ENCODE assay signal across 2 cellular contexts in genomic region chr22:23521442-23522113, GRCh38.
TF ChIP-seq lines count a peak whose summit lies in the region.

No MANE protein-coding gene starts in this region.

TF ChIP-seq in HEK293, 187 proteins besides CTCF, POLR2A, EP300 and RAD21 (continued from another document and continues in another):
- TF ChIP-seq ZNF529 (tag by site-specific recombination; IDR thresholded peaks at IDR 0.05; ENCODE audit: insufficient replicate concordance) = no peak
- no peak for TF ChIP-seq ZNF747 (tag by site-specific recombination; IDR thresholded peaks at IDR 0.05)
- peak; percentile 76; the same call in 1 of the 2 replicates for TF ChIP-seq ZNF341 (tag by site-specific recombination; IDR thresholded peaks at IDR 0.05; ENCODE audit: low read depth)
- peak; percentile 91 for TF ChIP-seq GLIS1 (tag by site-specific recombination; IDR thresholded peaks at IDR 0.05)
- peak; percentile 81; the same call in 1 of the 2 replicates for TF ChIP-seq ZSCAN30 (tag by site-specific recombination; IDR thresholded peaks at IDR 0.05)
- TF ChIP-seq PRDM1 (tag by site-specific recombination; IDR thresholded peaks at IDR 0.05) = no peak
- 0 out of 2 replicates have a peak, but pooled peaks have one; percentile 31 for TF ChIP-seq ZNF692 (tag by site-specific recombination; IDR thresholded peaks at IDR 0.05)
- peak; percentile 81 for TF ChIP-seq ZNF677 (tag by site-specific recombination; IDR thresholded peaks at IDR 0.05)
- no peak for TF ChIP-seq SCRT1 (tag by site-specific recombination; IDR thresholded peaks at IDR 0.05; ENCODE audit: borderline replicate concordance)
- TF ChIP-seq ZNF10 (tag by site-specific recombination; IDR thresholded peaks at IDR 0.05) = no peak
- no peak for TF ChIP-seq GLI4 (tag by site-specific recombination; IDR thresholded peaks at IDR 0.05)
- TF ChIP-seq HOXD13 (CRISPR knock-in tag; IDR thresholded peaks at IDR 0.05; ENCODE audit: borderline replicate concordance) = no peak
- TF ChIP-seq PATZ1 (tag by site-specific recombination; IDR thresholded peaks at IDR 0.05) = peak; percentile 77
- no peak for TF ChIP-seq ZNF155 (tag by site-specific recombination; IDR thresholded peaks at IDR 0.05)
- TF ChIP-seq ZNF112 (tag by site-specific recombination; IDR thresholded peaks at IDR 0.05) = no peak
- TF ChIP-seq HIC1 (tag by site-specific recombination; IDR thresholded peaks at IDR 0.05) = peak; percentile 89
- TF ChIP-seq ZNF48 (tag by site-specific recombination; IDR thresholded peaks at IDR 0.05) = no peak
- TF ChIP-seq ZNF654 (tag by site-specific recombination; IDR thresholded peaks at IDR 0.05; ENCODE audit: low read depth) = no peak
- peak; percentile 78 for TF ChIP-seq ZEB2 (tag by site-specific recombination; IDR thresholded peaks at IDR 0.05)
- peak; percentile 53 for TF ChIP-seq SP2 (tag by site-specific recombination; IDR thresholded peaks at IDR 0.05)
- TF ChIP-seq REST (tag by site-specific recombination; IDR thresholded peaks at IDR 0.05) = no peak
- peak; percentile 87 for TF ChIP-seq ZIC2 (tag by site-specific recombination; IDR thresholded peaks at IDR 0.05)
- TF ChIP-seq KLF10 (tag by site-specific recombination; IDR thresholded peaks at IDR 0.05) = peak; percentile 38; the same call in 1 of the 2 replicates
- no peak for TF ChIP-seq ZNF311 (tag by site-specific recombination; IDR thresholded peaks at IDR 0.05; ENCODE audit: borderline replicate concordance)

TF ChIP-seq in K562, 482 proteins besides CTCF, POLR2A, EP300 and RAD21 (continued from another document and continues in another):
- TF ChIP-seq POLR2G (IDR thresholded peaks at IDR 0.05; ENCODE audit: low read depth, low read length) (peak; percentile 77), RBM22 (IDR thresholded peaks at IDR 0.05; ENCODE audit: low read depth, low read length, poor library complexity, severe bottlenecking) (peak; percentile 94), TCF3 (CRISPR knock-in tag; IDR thresholded peaks at IDR 0.05) (0 out of 2 replicates have a peak, but pooled peaks have one; percentile 20), HMGN3 (IDR thresholded peaks at IDR 0.05; ENCODE audit: borderline replicate concordance, extremely low read depth, insufficient read length, low read depth, low read length) (peak; percentile 78), SMAD4 (CRISPR knock-in tag; conservative IDR thresholded peaks at IDR 0.05) (peak; percentile 98), MYC (IDR thresholded peaks at IDR 0.05; ENCODE audit: low read depth, low read length) (peak; percentile 55), MYC (CRISPR knock-in tag; IDR thresholded peaks at IDR 0.05; ENCODE audit: borderline replicate concordance, low read depth) (no peak), NRF1 (conservative IDR thresholded peaks at IDR 0.05 in 1 of 2, IDR thresholded peaks at IDR 0.05 in 1 of 2) (peak; percentile 90 to 91), NONO (IDR thresholded peaks at IDR 0.05; ENCODE audit: low read depth in 2 of 2, low read length in 1 of 2) (0 out of 4 replicates have a peak, but pooled peaks of 1 of the 2 experiments have one; percentile 30), ZNF639 (CRISPR knock-in tag; conservative IDR thresholded peaks at IDR 0.05 in 1 of 2, IDR thresholded peaks at IDR 0.05 in 1 of 2) (peak in 1 of 2 experiments; percentile 72; a peak in 1 of 4 replicates), NFE2 (IDR thresholded peaks at IDR 0.05; ENCODE audit: low read depth) (no peak), CTBP1 (IDR thresholded peaks at IDR 0.05; ENCODE audit: borderline replicate concordance) (peak; percentile 85), NR2C2 (CRISPR knock-in tag; IDR thresholded peaks at IDR 0.05) (no peak), NR2C2 (tag; IDR thresholded peaks at IDR 0.05) (peak; percentile 30; the same call in 1 of the 2 replicates), CHD2 (IDR thresholded peaks at IDR 0.05; ENCODE audit: low read depth, low read length) (no peak), MXI1 (IDR thresholded peaks at IDR 0.05; ENCODE audit: low read depth, low read length) (peak; percentile 82; the same call in 1 of the 2 replicates), NFRKB (IDR thresholded peaks at IDR 0.05; ENCODE audit: low read depth) (peak; percentile 31; the same call in 1 of the 2 replicates), SOX6 (IDR thresholded peaks at IDR 0.05) (peak; percentile 72), CREM (IDR thresholded peaks at IDR 0.05; ENCODE audit: low read depth) (peak; percentile 36; the same call in 1 of the 2 replicates), CCNT2 (IDR thresholded peaks at IDR 0.05; ENCODE audit: borderline replicate concordance, extremely low read depth, insufficient read length, low read depth, low read length) (peak; percentile 72), ZNF589 (CRISPR knock-in tag; IDR thresholded peaks at IDR 0.05; ENCODE audit: low read depth) (0 out of 2 replicates have a peak, but pooled peaks have one; percentile 54), MYNN (IDR thresholded peaks at IDR 0.05) (no peak), MYNN (CRISPR knock-in tag; IDR thresholded peaks at IDR 0.05) (no peak), L3MBTL2 (IDR thresholded peaks at IDR 0.05) (peak; percentile 48), ESRRA (IDR thresholded peaks at IDR 0.05; ENCODE audit: borderline replicate concordance, low read depth) (peak; percentile 25; the same call in 1 of the 2 replicates), MTA3 (IDR thresholded peaks at IDR 0.05; ENCODE audit: borderline replicate concordance) (peak; percentile 47; the same call in 1 of the 2 replicates), RB1 (IDR thresholded peaks at IDR 0.05; ENCODE audit: low read depth) (peak; percentile 74; the same call in 1 of the 2 replicates), GATA2 (CRISPR knock-in tag; IDR thresholded peaks at IDR 0.05) (no peak), RBM25 (IDR thresholded peaks at IDR 0.05; ENCODE audit: low read depth, low read length, severe bottlenecking) (peak; percentile 26), RCOR1 (IDR thresholded peaks at IDR 0.05; ENCODE audit: borderline replicate concordance in 1 of 2, low read depth in 2 of 2, low read length in 2 of 2) (0 out of 4 replicates have a peak, but pooled peaks of 1 of the 2 experiments have one; percentile 13), PRDM10 (IDR thresholded peaks at IDR 0.05; ENCODE audit: partially characterized antibody) (peak; percentile 33), FOXJ2 (tag; IDR thresholded peaks at IDR 0.05) (peak; percentile 71; the same call in 1 of the 2 replicates), ZNF511 (CRISPR knock-in tag; IDR thresholded peaks at IDR 0.05) (peak; percentile 49; the same call in 1 of the 2 replicates), CXXC5 (CRISPR knock-in tag; IDR thresholded peaks at IDR 0.05) (peak; percentile 57), GATAD2B (IDR thresholded peaks at IDR 0.05; ENCODE audit: borderline replicate concordance) (peak; percentile 69; the same call in 1 of the 2 replicates), ATF1 (CRISPR knock-in tag; IDR thresholded peaks at IDR 0.05) (no peak), ATF1 (tag; IDR thresholded peaks at IDR 0.05) (0 out of 2 replicates have a peak, but pooled peaks have one; percentile 20), RNF2 (IDR thresholded peaks at IDR 0.05) (peak; percentile 42; the same call in 1 of the 2 replicates), HOXB6 (CRISPR knock-in tag; IDR thresholded peaks at IDR 0.05; ENCODE audit: borderline replicate concordance) (no peak), PKNOX1 (IDR thresholded peaks at IDR 0.05) (peak; percentile 15; the same call in 1 of the 2 replicates), E2F6 (IDR thresholded peaks at IDR 0.05; ENCODE audit: borderline replicate concordance in 1 of 2, extremely low read depth in 1 of 2, insufficient read depth in 1 of 2, insufficient read length in 1 of 2, low read depth in 1 of 2, low read length in 1 of 2, poor library complexity in 1 of 2, severe bottlenecking in 1 of 2) (peak in 1 of 2 experiments; percentile 70), RFX1 (IDR thresholded peaks at IDR 0.05) (peak; percentile 92), ZNF133 (CRISPR knock-in tag; IDR thresholded peaks at IDR 0.05) (no peak), MAZ (CRISPR knock-in tag; conservative IDR thresholded peaks at IDR 0.05 in 1 of 2, IDR thresholded peaks at IDR 0.05 in 1 of 2) (0 out of 4 replicates have a peak, but pooled peaks of 1 of the 2 experiments have one; percentile 32), PHF8 (IDR thresholded peaks at IDR 0.05; ENCODE audit: borderline replicate concordance, low read length) (peak; percentile 45; the same call in 1 of the 2 replicates), RBFOX2 (IDR thresholded peaks at IDR 0.05; ENCODE audit: low read depth, low read length) (peak; percentile 75), ZFX (CRISPR knock-in tag; IDR thresholded peaks at IDR 0.05) (peak; percentile 79), NFIC (IDR thresholded peaks at IDR 0.05) (0 out of 2 replicates have a peak, but pooled peaks have one; percentile 13), ZBTB7A (IDR thresholded peaks at IDR 0.05; ENCODE audit: borderline replicate concordance, control insufficient read depth, low read depth, low read length) (peak; percentile 96), MCM7 (IDR thresholded peaks at IDR 0.05) (no peak), SAFB (IDR thresholded peaks at IDR 0.05; ENCODE audit: borderline replicate concordance, low read depth, low read length) (0 out of 2 replicates have a peak, but pooled peaks have one; percentile 13)
